18 cellular contexts compared by ENCODE assay signal in genomic region chr12:120800665-120801064, GRCh38.
DNase-seq lines count a peak whose midpoint lies in the region; ATAC-seq and TF ChIP-seq lines count a peak whose summit lies in the region.
"Had no signal": no experiment of that assay in that cellular context is flagged by ENCODE, and none has a peak within 500 bp of the region (broad histone marks: within the 10 kb centered on the region; RNA-seq: fewer than 3 reads in every experiment).

No MANE protein-coding gene starts in this region.

- peaks cover 7% of the 10 kb centered on the region; the same call in 1 of the 2 replicates for H3K9me3 ChIP-seq in DOHH2 (ENCODE audit: control insufficient read depth, insufficient read depth, low read length)

- H3K9me3 Mint-ChIP-seq in T-helper 2 cell treated with Interferon-gamma antibody and Interleukin-4, amounts not matched to agents 5 μg/mL and 100 μg/mL, for 36 hours = peaks cover 11% of the 10 kb centered on the region

- peaks cover 44% of the 10 kb centered on the region for H3K4me1 ChIP-seq in DOHH2 (ENCODE audit: control insufficient read depth, low read length)

- peak overlapping the region; percentile 55 for H3K27ac Mint-ChIP-seq in T-helper 2 cell treated with Interferon-gamma antibody and Interleukin-4, amounts not matched to agents 5 μg/mL and 100 μg/mL, for 36 hours
- H3K27ac Mint-ChIP-seq: B cell had no signal

- peaks cover 35% of the 10 kb centered on the region for H3K36me3 Mint-ChIP-seq in T-helper 2 cell treated with Interferon-gamma antibody and Interleukin-4, amounts not matched to agents 5 μg/mL and 100 μg/mL, for 36 hours (ENCODE audit: low read depth)

- no peaks in the 10 kb centered on the region for H3F3A ChIP-seq in DOHH2 (ENCODE audit: control insufficient read depth, insufficient read depth)

- H3K4me3 ChIP-seq in DOHH2 (ENCODE audit: low read length) = no peak overlapping the region
- H3K4me3 ChIP-seq: dorsolateral prefrontal cortex had no signal

- no peak overlapping the region for H3K27ac ChIP-seq in DOHH2 (ENCODE audit: low read depth, low read length)
- H3K27ac ChIP-seq: HL-60, KMS-11 had no signal

- DNase-seq in T-helper 2 cell treated with Interferon-gamma antibody and Interleukin-4, amounts not matched to agents 5 μg/mL and 100 μg/mL, for 36 hours (ENCODE audit: low spot score) = no peak
- peak; percentile 32 for DNase-seq in iris pigment epithelial cell (ENCODE audit: low read depth)
- DNase-seq in KG1 (lab: John Stamatoyannopoulos, UW) = no peak
- DNase-seq: activated CD8-positive, alpha-beta memory T cell treated with anti-CD3 and anti-CD28 coated beads, Interleukin-2, amount 50 U/mL, for 48 hours; amygdala; DMS 273 treated with DMSO at 0.1 percent for 48 hours; dorsolateral prefrontal cortex; left colon; NCI-H1436; NCI-H446; SK-N-SH had no signal

- H3K36me3 ChIP-seq in DOHH2 (ENCODE audit: control insufficient read depth, low read length) = peaks cover 11% of the 10 kb centered on the region

- H3K4me3 Mint-ChIP-seq in T-helper 2 cell treated with Interferon-gamma antibody and Interleukin-4, amounts not matched to agents 5 μg/mL and 100 μg/mL, for 36 hours = no peak overlapping the region
- H3K4me3 Mint-ChIP-seq: B cell had no signal

- H3K27me3 Mint-ChIP-seq in T-helper 2 cell treated with Interferon-gamma antibody and Interleukin-4, amounts not matched to agents 5 μg/mL and 100 μg/mL, for 36 hours (ENCODE audit: low read depth) = no peaks in the 10 kb centered on the region
- H3K27me3 Mint-ChIP-seq: B cell had no signal

- TF ChIP-seq CTCF in DOHH2 (IDR thresholded peaks at IDR 0.05; ENCODE audit: low read depth, low read length, poor library complexity, severe bottlenecking) = no peak

- no peaks in the 10 kb centered on the region for H3K27me3 ChIP-seq in DOHH2 (ENCODE audit: control insufficient read depth, low read length)
- H3K27me3 ChIP-seq: dorsolateral prefrontal cortex had no signal

- H3K9me2 ChIP-seq in DOHH2 (replicated peaks; ENCODE audit: control insufficient read depth, low read length) = no peaks in the 10 kb centered on the region
- H3K9me2 ChIP-seq: SK-N-SH had no signal

- ATAC-seq in GM21423 (IDR thresholded peaks at IDR 0.05; ENCODE audit: unreplicated experiment) (peak; percentile 38), HG02884 (IDR thresholded peaks at IDR 0.05; ENCODE audit: unreplicated experiment) (no peak), HG02970 (IDR thresholded peaks at IDR 0.05; ENCODE audit: low FRiP score, unreplicated experiment) (no peak)
- ATAC-seq: left colon had no signal

- peaks cover 11% of the 10 kb centered on the region for H3K79me2 ChIP-seq in DOHH2 (ENCODE audit: control insufficient read depth, low read length)

- peaks cover 49% of the 10 kb centered on the region for H3K4me1 Mint-ChIP-seq in T-helper 2 cell treated with Interferon-gamma antibody and Interleukin-4, amounts not matched to agents 5 μg/mL and 100 μg/mL, for 36 hours (ENCODE audit: low read depth)

- no peaks in the 10 kb centered on the region for H4K20me1 ChIP-seq in DOHH2 (ENCODE audit: control insufficient read depth, insufficient read depth, low read depth, low read length)

- 0 out of 2 replicates have a peak overlapping the region, but pooled peaks have one; percentile 14 for H3K4me2 ChIP-seq in DOHH2 (ENCODE audit: low read length)
- H3K4me2 ChIP-seq: KMS-11, SK-N-SH had no signal
